1 cellular context compared by ENCODE assay signal in the genomic region with DNA sequence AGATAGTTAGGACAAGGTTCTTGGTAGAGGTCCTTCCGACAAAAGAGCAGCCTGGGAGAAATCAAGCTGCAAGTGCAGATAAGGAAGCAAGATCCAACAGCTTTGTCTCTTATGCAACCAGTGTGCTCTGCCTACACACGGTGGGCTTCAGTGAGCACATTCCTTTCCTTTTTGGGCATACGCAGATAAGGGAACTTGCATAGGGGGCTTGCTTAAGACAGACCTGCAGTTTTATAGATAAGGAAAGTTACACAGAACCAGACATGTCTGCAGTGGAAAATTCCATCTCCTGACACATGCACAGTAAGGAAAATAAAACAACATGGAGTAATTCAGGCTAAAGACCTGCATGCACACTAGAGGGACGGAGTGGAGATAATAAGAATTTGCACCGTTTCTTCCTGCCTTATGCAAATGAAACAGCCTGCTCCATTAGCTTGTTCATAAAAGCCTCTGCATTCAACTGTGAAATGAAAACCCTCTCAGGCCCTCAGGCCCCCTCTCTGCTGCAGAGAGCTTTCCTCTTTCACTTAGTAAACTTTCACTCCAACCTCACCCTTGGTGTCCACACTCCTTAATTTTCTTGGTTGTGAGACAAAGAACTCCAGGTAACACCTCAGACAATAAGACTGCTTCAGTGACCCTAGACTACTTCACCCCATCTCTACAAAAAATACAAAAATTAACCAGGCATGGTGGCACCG.
A peak's percentile ranks its signal among the peaks of the same experiment; 100 is the strongest.
TF ChIP-seq lines count a peak whose summit lies in the region.

No MANE protein-coding gene starts in this region.

TF ChIP-seq in K562, 482 proteins besides CTCF, POLR2A, EP300 and RAD21 (continued from another document and continues in another):
- TF ChIP-seq, protein P1, sequence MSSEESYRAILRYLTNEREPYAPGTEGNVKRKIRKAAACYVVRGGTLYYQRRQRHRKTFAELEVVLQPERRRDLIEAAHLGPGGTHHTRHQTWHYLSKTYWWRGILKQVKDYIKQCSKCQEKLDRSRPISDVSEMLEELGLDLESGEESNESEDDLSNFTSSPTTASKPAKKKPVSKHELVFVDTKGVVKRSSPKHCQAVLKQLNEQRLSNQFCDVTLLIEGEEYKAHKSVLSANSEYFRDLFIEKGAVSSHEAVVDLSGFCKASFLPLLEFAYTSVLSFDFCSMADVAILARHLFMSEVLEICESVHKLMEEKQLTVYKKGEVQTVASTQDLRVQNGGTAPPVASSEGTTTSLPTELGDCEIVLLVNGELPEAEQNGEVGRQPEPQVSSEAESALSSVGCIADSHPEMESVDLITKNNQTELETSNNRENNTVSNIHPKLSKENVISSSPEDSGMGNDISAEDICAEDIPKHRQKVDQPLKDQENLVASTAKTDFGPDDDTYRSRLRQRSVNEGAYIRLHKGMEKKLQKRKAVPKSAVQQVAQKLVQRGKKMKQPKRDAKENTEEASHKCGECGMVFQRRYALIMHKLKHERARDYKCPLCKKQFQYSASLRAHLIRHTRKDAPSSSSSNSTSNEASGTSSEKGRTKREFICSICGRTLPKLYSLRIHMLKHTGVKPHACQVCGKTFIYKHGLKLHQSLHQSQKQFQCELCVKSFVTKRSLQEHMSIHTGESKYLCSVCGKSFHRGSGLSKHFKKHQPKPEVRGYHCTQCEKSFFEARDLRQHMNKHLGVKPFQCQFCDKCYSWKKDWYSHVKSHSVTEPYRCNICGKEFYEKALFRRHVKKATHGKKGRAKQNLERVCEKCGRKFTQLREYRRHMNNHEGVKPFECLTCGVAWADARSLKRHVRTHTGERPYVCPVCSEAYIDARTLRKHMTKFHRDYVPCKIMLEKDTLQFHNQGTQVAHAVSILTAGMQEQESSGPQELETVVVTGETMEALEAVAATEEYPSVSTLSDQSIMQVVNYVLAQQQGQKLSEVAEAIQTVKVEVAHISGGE (CRISPR knock-in tag; IDR thresholded peaks at IDR 0.05) = peak in 1 of 3 experiments; percentile 90; a peak in 2 of 6 replicates
- no peak for TF ChIP-seq SP2 (IDR thresholded peaks at IDR 0.05; ENCODE audit: extremely low read depth, low read depth, low read length, poor library complexity, severe bottlenecking)
- TF ChIP-seq MAFK (IDR thresholded peaks at IDR 0.05; ENCODE audit: low read length) = peak; percentile 64
- TF ChIP-seq ZNF561 (CRISPR knock-in tag; conservative IDR thresholded peaks at IDR 0.05) = 0 out of 2 replicates have a peak, but pooled peaks have one; percentile 73
- peak; percentile 95 for TF ChIP-seq TEAD2 (tag; IDR thresholded peaks at IDR 0.05)
- TF ChIP-seq, protein P2, sequence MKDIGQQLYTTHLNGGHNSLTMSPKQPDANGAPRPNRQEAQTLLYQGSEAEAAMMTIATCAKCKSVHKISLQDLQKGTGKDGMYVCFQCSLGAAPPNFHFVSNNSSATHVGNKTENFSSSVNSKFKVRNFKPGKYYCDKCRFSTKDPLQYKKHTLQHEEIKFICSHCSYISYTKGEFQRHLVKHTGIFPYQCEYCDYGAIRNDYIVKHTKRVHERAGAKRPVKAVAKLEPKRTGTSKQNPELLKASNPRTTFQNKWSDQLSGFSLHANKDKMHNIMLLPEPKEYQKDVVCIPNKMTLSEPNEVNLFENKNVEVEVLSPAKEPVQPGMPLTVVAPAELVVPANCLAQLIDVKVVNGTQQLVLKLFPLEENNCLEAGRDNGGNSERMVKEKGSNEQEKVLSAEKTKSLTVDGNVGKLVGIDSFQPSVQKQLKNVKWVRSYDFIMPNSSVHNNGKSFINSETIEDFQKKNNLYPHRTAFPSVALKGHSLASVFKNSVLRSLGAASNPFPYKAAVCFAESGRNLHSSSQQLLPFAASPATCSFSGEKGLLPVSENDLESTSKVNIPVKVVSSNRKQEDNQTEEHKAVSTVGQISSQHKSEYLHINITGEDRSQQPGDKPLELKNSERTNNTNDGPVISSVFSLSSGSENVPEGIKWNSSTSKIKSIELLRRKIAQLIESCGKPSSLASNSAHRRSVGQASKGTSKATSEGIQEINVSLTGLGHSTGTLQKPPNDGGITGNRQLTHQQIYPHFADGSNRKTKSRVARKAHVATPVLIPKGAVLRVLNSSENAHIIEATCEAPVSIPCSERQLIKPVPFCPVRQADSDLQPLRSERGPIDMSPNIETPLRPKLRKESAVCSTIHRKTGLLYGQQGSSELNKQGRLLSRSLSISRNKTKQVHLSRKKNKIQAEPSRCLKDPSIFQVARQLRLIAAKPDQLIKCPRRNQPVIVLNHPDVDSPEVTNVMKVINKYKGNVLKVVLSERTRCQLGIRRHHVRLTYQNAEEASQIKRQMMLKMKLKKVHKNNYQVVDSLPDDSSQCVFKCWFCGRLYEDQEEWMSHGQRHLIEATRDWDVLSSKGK (CRISPR knock-in tag; IDR thresholded peaks at IDR 0.05) = no peak
- TF ChIP-seq ZNF79 (CRISPR knock-in tag; IDR thresholded peaks at IDR 0.05; ENCODE audit: low read depth) = peak; percentile 89
- peak; percentile 97 for TF ChIP-seq DDX20 (tag; IDR thresholded peaks at IDR 0.05; ENCODE audit: low read depth)
- no peak for TF ChIP-seq NCOA6 (IDR thresholded peaks at IDR 0.05)
- TF ChIP-seq, protein P3, sequence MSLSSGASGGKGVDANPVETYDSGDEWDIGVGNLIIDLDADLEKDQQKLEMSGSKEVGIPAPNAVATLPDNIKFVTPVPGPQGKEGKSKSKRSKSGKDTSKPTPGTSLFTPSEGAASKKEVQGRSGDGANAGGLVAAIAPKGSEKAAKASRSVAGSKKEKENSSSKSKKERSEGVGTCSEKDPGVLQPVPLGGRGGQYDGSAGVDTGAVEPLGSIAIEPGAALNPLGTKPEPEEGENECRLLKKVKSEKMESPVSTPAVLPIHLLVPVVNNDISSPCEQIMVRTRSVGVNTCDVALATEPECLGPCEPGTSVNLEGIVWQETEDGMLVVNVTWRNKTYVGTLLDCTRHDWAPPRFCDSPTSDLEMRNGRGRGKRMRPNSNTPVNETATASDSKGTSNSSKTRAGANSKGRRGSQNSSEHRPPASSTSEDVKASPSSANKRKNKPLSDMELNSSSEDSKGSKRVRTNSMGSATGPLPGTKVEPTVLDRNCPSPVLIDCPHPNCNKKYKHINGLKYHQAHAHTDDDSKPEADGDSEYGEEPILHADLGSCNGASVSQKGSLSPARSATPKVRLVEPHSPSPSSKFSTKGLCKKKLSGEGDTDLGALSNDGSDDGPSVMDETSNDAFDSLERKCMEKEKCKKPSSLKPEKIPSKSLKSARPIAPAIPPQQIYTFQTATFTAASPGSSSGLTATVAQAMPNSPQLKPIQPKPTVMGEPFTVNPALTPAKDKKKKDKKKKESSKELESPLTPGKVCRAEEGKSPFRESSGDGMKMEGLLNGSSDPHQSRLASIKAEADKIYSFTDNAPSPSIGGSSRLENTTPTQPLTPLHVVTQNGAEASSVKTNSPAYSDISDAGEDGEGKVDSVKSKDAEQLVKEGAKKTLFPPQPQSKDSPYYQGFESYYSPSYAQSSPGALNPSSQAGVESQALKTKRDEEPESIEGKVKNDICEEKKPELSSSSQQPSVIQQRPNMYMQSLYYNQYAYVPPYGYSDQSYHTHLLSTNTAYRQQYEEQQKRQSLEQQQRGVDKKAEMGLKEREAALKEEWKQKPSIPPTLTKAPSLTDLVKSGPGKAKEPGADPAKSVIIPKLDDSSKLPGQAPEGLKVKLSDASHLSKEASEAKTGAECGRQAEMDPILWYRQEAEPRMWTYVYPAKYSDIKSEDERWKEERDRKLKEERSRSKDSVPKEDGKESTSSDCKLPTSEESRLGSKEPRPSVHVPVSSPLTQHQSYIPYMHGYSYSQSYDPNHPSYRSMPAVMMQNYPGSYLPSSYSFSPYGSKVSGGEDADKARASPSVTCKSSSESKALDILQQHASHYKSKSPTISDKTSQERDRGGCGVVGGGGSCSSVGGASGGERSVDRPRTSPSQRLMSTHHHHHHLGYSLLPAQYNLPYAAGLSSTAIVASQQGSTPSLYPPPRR (CRISPR knock-in tag; IDR thresholded peaks at IDR 0.05; ENCODE audit: borderline replicate concordance) = peak; percentile 88; the same call in 1 of the 2 replicates
- no peak for TF ChIP-seq YBX1 (IDR thresholded peaks at IDR 0.05)
- peak; percentile 88 for TF ChIP-seq ZNF445 (CRISPR knock-in tag; IDR thresholded peaks at IDR 0.05; ENCODE audit: low read depth)
- TF ChIP-seq POLR2B (IDR thresholded peaks at IDR 0.05; ENCODE audit: low read depth, partially characterized antibody) = no peak
- peak; percentile 81 for TF ChIP-seq BHLHE40 (IDR thresholded peaks at IDR 0.05; ENCODE audit: low read length)
- no peak for TF ChIP-seq YY1 (IDR thresholded peaks at IDR 0.05; ENCODE audit: borderline replicate concordance in 1 of 3, control insufficient read depth in 1 of 3, extremely low read depth in 1 of 3, insufficient read depth in 3 of 3, insufficient read length in 1 of 3, insufficient replicate concordance in 2 of 3, low read depth in 1 of 3, low read length in 2 of 3)
- TF ChIP-seq ADNP (tag; IDR thresholded peaks at IDR 0.05) = peak; percentile 71
- TF ChIP-seq, protein P4, sequence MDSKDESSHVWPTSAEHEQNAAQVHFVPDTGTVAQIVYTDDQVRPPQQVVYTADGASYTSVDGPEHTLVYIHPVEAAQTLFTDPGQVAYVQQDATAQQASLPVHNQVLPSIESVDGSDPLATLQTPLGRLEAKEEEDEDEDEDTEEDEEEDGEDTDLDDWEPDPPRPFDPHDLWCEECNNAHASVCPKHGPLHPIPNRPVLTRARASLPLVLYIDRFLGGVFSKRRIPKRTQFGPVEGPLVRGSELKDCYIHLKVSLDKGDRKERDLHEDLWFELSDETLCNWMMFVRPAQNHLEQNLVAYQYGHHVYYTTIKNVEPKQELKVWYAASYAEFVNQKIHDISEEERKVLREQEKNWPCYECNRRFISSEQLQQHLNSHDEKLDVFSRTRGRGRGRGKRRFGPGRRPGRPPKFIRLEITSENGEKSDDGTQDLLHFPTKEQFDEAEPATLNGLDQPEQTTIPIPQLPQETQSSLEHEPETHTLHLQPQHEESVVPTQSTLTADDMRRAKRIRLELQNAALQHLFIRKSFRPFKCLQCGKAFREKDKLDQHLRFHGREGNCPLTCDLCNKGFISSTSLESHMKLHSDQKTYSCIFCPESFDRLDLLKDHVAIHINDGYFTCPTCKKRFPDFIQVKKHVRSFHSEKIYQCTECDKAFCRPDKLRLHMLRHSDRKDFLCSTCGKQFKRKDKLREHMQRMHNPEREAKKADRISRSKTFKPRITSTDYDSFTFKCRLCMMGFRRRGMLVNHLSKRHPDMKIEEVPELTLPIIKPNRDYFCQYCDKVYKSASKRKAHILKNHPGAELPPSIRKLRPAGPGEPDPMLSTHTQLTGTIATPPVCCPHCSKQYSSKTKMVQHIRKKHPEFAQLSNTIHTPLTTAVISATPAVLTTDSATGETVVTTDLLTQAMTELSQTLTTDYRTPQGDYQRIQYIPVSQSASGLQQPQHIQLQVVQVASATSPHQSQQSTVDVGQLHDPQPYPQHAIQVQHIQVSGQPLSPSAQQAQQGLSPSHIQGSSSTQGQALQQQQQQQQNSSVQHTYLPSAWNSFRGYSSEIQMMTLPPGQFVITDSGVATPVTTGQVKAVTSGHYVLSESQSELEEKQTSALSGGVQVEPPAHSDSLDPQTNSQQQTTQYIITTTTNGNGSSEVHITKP (IDR thresholded peaks at IDR 0.05; ENCODE audit: partially characterized antibody) = peak; percentile 75
- peak; percentile 92 for TF ChIP-seq KHSRP (IDR thresholded peaks at IDR 0.05)
- peak; percentile 98 for TF ChIP-seq ZNF668 (CRISPR knock-in tag; IDR thresholded peaks at IDR 0.05)
- peak; percentile 99 for TF ChIP-seq STAT5A (IDR thresholded peaks at IDR 0.05; ENCODE audit: borderline replicate concordance, low read length)
- TF ChIP-seq SREBF1 (IDR thresholded peaks at IDR 0.05; ENCODE audit: borderline replicate concordance, low read depth, low read length) = no peak
- TF ChIP-seq CBFB (CRISPR knock-in tag; IDR thresholded peaks at IDR 0.05) = no peak
- peak; percentile 60; the same call in 1 of the 2 replicates for TF ChIP-seq OTX1 (CRISPR knock-in tag; IDR thresholded peaks at IDR 0.05)
- peak; percentile 31; the same call in 1 of the 2 replicates for TF ChIP-seq NR2C1 (IDR thresholded peaks at IDR 0.05)
- TF ChIP-seq NR2C1 (tag; IDR thresholded peaks at IDR 0.05) = peak; percentile 95
- TF ChIP-seq ZC3H8 (IDR thresholded peaks at IDR 0.05) = no peak
- TF ChIP-seq MEF2A (IDR thresholded peaks at IDR 0.05; ENCODE audit: control insufficient read depth, low read depth, low read length) = peak; percentile 91
- TF ChIP-seq KLF16 (IDR thresholded peaks at IDR 0.05) = peak; percentile 99
- TF ChIP-seq, protein P5, sequence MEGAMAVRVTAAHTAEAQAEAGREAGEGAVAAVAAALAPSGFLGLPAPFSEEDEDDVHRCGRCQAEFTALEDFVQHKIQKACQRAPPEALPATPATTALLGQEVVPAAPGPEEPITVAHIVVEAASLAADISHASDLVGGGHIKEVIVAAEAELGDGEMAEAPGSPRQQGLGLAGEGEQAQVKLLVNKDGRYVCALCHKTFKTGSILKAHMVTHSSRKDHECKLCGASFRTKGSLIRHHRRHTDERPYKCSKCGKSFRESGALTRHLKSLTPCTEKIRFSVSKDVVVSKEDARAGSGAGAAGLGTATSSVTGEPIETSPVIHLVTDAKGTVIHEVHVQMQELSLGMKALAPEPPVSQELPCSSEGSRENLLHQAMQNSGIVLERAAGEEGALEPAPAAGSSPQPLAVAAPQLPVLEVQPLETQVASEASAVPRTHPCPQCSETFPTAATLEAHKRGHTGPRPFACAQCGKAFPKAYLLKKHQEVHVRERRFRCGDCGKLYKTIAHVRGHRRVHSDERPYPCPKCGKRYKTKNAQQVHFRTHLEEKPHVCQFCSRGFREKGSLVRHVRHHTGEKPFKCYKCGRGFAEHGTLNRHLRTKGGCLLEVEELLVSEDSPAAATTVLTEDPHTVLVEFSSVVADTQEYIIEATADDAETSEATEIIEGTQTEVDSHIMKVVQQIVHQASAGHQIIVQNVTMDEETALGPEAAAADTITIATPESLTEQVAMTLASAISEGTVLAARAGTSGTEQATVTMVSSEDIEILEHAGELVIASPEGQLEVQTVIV (CRISPR knock-in tag; IDR thresholded peaks at IDR 0.05; ENCODE audit: borderline replicate concordance) = peak; percentile 84
- peak; percentile 72 for TF ChIP-seq MXI1 (IDR thresholded peaks at IDR 0.05; ENCODE audit: low read depth, low read length)
- peak; percentile 77 for TF ChIP-seq ZNF324 (CRISPR knock-in tag; IDR thresholded peaks at IDR 0.05)
- TF ChIP-seq TAF9B (IDR thresholded peaks at IDR 0.05; ENCODE audit: partially characterized antibody) = peak; percentile 82
- TF ChIP-seq TBP (optimal IDR thresholded peaks at IDR 0.05; ENCODE audit: low read depth, low read length) = no peak
- no peak for TF ChIP-seq STAT5B (CRISPR knock-in tag; IDR thresholded peaks at IDR 0.05)
- TF ChIP-seq, protein P6, sequence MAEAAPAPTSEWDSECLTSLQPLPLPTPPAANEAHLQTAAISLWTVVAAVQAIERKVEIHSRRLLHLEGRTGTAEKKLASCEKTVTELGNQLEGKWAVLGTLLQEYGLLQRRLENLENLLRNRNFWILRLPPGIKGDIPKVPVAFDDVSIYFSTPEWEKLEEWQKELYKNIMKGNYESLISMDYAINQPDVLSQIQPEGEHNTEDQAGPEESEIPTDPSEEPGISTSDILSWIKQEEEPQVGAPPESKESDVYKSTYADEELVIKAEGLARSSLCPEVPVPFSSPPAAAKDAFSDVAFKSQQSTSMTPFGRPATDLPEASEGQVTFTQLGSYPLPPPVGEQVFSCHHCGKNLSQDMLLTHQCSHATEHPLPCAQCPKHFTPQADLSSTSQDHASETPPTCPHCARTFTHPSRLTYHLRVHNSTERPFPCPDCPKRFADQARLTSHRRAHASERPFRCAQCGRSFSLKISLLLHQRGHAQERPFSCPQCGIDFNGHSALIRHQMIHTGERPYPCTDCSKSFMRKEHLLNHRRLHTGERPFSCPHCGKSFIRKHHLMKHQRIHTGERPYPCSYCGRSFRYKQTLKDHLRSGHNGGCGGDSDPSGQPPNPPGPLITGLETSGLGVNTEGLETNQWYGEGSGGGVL (CRISPR knock-in tag; IDR thresholded peaks at IDR 0.05) = peak; percentile 91
- TF ChIP-seq XRCC5 (IDR thresholded peaks at IDR 0.05; ENCODE audit: low read depth, low read length) = no peak
- no peak for TF ChIP-seq CHD1 (IDR thresholded peaks at IDR 0.05; ENCODE audit: low read length)
- TF ChIP-seq LCOR (CRISPR knock-in tag; IDR thresholded peaks at IDR 0.05) = peak; percentile 97
- peak; percentile 96 for TF ChIP-seq NBN (IDR thresholded peaks at IDR 0.05; ENCODE audit: low read depth)
- TF ChIP-seq MIER1 (IDR thresholded peaks at IDR 0.05; ENCODE audit: low read depth) = peak; percentile 32; the same call in 1 of the 2 replicates
